ENCODE assay signal across 33 cellular contexts in the genomic region with DNA sequence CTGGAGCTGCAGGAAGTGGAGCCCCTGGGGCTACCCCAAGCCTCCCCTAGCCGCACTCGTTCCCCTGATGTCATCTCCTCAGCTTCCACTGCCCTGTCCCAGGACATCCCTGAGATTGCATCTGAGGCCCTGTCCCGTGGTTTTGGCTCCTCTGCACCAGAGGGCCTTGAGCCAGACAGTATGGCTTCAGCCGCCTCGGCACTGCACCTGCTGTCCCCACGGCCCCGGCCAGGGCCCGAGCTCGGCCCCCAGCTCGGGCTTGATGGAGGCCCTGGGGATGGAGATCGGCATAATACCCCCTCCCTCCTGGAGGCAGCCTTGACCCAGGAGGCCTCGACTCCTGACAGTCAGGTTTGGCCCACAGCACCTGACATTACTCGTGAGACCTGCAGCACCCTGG. TPM values are rescaled to one million over a fixed set of nuclear protein-coding genes. Genes with fewer than 3 reads are reported as not detected.
"Had no signal": no experiment of that assay in that cellular context is flagged by ENCODE, and none has a peak within 500 bp of the region (broad histone marks: within the 10 kb centered on the region; RNA-seq: fewer than 3 reads in every experiment).

No MANE protein-coding gene starts in this region.

- H3K4me3 ChIP-seq: breast epithelium, gastroesophageal sphincter, lower lobe of right lung, testis, transverse colon had no signal

- H3K27me3 ChIP-seq: breast epithelium, gastroesophageal sphincter, testis, transverse colon had no signal

- DNase-seq: activated CD4-positive, alpha-beta T cell treated with anti-CD3 and anti-CD28 coated beads for 48 hours; activated CD4-positive, alpha-beta T cell treated with anti-CD3 and anti-CD28 coated beads, Interleukin-2, amount 50 U/mL, for 48 hours; activated CD8-positive, alpha-beta memory T cell treated with anti-CD3 and anti-CD28 coated beads, Interleukin-2, amount 50 U/mL, for 48 hours; activated gamma-delta T cell; activated naive CD4-positive, alpha-beta T cell treated with anti-CD3 and anti-CD28 coated beads, Interleukin-2, amount 10 ng/mL, durations not matched to agents 7 days and 5 days; activated T-cell treated with anti-CD3 and anti-CD28 coated beads, Interleukin-2, amount 50 U/mL, for 24 hours; central memory CD4-positive, alpha-beta T cell; effector memory CD4-positive, alpha-beta T cell; erythroblast; hypothalamus; immature natural killer cell; kidney; lower lobe of right lung; mesenchymal stem cell; small intestine; stimulated activated CD4-positive, alpha-beta T cell treated with anti-CD3 and anti-CD28 coated beads, Interleukin-4, amount 100 ng/mL, for 4 hours; stimulated activated CD8-positive, alpha-beta memory T cell treated with anti-CD3 and anti-CD28 coated beads, Interleukin-4, amount 100 ng/mL, for 48 hours; stimulated activated naive CD4-positive, alpha-beta T cell; T-helper 17 cell; T1000; testis; transverse colon; WERI-Rb-1 had no signal

- H3K4me1 ChIP-seq: breast epithelium had no signal

- ATAC-seq: activated CD4-positive, CD25-positive, alpha-beta regulatory T cell treated with anti-CD3 and anti-CD28 coated beads, Interleukin-2, amount 50 U/mL, for 24 hours; gastroesophageal sphincter; left lobe of liver; lower lobe of right lung; natural killer cell treated with Interleukin-12 subunit alpha and Interleukin-12 subunit beta and Interleukin-15 and Interleukin-18, amount 100 ng/mL, for 72 hours; sciatic nerve; T-helper 17 cell had no signal

- FAIRE-seq: colon, kidney, small intestine had no signal

- H3K27ac Mint-ChIP-seq: activated naive CD4-positive, alpha-beta T cell treated with anti-CD3 and anti-CD28 coated beads, Interleukin-2, amount 10 ng/mL, durations not matched to agents 7 days and 5 days; activated T-cell treated with anti-CD3 and anti-CD28 coated beads, Interleukin-2, amount 50 U/mL, for 24 hours; natural killer cell treated with Interleukin-12 subunit alpha and Interleukin-12 subunit beta and Interleukin-15 and Interleukin-18, amount 100 ng/mL, for 72 hours; T-helper 17 cell had no signal

- H3K36me3 Mint-ChIP-seq: natural killer cell treated with Interleukin-12 subunit alpha and Interleukin-12 subunit beta and Interleukin-15 and Interleukin-18, amount 100 ng/mL, for 72 hours had no signal

- H3K9me3 Mint-ChIP-seq: activated naive CD4-positive, alpha-beta T cell treated with anti-CD3 and anti-CD28 coated beads, Interleukin-2, amount 10 ng/mL, durations not matched to agents 7 days and 5 days; activated T-cell treated with anti-CD3 and anti-CD28 coated beads, Interleukin-2, amount 50 U/mL, for 24 hours; immature natural killer cell; natural killer cell treated with Interleukin-12 subunit alpha and Interleukin-12 subunit beta and Interleukin-15 and Interleukin-18, amount 100 ng/mL, for 72 hours had no signal

- H3K9me3 ChIP-seq: breast epithelium, gastroesophageal sphincter, lower lobe of right lung, testis, transverse colon had no signal

- H3K27me3 Mint-ChIP-seq: activated naive CD4-positive, alpha-beta T cell treated with anti-CD3 and anti-CD28 coated beads, Interleukin-2, amount 10 ng/mL, durations not matched to agents 7 days and 5 days; activated T-cell treated with anti-CD3 and anti-CD28 coated beads, Interleukin-2, amount 50 U/mL, for 24 hours; natural killer cell treated with Interleukin-12 subunit alpha and Interleukin-12 subunit beta and Interleukin-15 and Interleukin-18, amount 100 ng/mL, for 72 hours; T-helper 17 cell had no signal

- H3K4me3 Mint-ChIP-seq: activated naive CD4-positive, alpha-beta T cell treated with anti-CD3 and anti-CD28 coated beads, Interleukin-2, amount 10 ng/mL, durations not matched to agents 7 days and 5 days; activated T-cell treated with anti-CD3 and anti-CD28 coated beads, Interleukin-2, amount 50 U/mL, for 24 hours; immature natural killer cell; natural killer cell treated with Interleukin-12 subunit alpha and Interleukin-12 subunit beta and Interleukin-15 and Interleukin-18, amount 100 ng/mL, for 72 hours; T-helper 17 cell had no signal

- H3K27ac ChIP-seq: breast epithelium, gastroesophageal sphincter, lower lobe of right lung, testis, transverse colon, WERI-Rb-1 had no signal

RNA-seq across cellular contexts. Expression of a gene that starts 4.1 kb away (rescaled TPM):
- total RNA-seq: posterior vena cava, renal cortical epithelial cell, urinary bladder had no signal
